Comparison of ENCODE assay signal across 10 cellular contexts in the genomic region with DNA sequence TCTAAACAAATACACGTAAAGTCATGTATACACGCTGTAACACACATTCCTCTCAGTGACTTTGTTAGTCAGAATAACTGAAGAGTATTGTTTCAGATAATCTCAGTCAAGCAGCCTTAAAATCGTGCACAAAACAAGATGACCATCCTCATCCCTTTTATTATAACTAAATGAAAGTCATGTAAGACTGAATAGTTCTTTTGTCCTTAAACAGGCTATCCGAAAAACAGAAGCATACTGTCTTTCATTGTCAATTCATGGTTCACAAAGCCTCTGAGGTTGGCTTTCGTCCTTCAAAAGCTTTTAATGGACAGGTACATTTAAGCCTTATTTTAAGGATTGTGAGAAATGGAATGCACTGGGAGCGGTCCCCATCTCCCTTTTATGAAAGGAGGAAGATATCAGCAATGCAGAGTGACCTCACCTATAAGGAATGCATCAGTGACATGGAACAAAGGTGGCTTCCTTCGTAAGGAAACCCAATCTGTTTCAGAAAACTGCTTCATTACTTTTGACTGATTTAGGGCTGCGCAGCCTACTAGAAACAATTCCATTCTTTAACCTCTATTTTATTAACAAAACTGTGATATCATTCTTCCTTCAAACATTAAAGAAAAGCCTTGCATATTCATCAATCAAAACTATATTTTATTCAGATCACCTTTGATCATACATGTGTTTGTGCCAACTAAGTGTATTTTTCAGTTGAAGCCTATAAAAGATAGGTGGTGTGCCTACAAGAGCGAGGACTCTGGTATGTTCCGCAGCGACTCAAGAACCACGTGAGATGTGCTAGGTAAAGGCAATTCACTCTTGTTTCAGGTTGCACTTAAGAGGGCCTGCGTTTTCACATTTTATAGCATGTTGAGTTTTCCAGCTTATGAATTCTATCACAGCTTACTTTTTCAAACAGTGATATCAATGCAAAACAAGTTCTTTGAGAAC. TPM values are rescaled to one million over a fixed set of nuclear protein-coding genes. Genes with fewer than 3 reads are reported as not detected.
DNase-seq lines count a peak whose midpoint lies in the region; ATAC-seq and TF ChIP-seq lines count a peak whose summit lies in the region.
"Had no signal": no experiment of that assay in that cellular context is flagged by ENCODE, and none has a peak within 500 bp of the region (broad histone marks: within the 10 kb centered on the region; RNA-seq: fewer than 3 reads in every experiment).

No MANE protein-coding gene starts in this region.

- H3K9me3 Mint-ChIP-seq in nephron: peaks cover 3% of the 10 kb centered on the region

- H3K27me3 ChIP-seq in RWPE2 (ENCODE audit: insufficient read depth, poor library complexity, severe bottlenecking): no peaks in the 10 kb centered on the region
- H3K27me3 ChIP-seq in aorta (ENCODE audit: control insufficient read depth in 1 of 2, insufficient read depth in 2 of 2, low read length in 1 of 2): no peaks in the 10 kb centered on the region

- 83 to 84% methylated on average over 13 of the region's 13 CpGs for WGBS in aorta, 2 donors

- intact Hi-C loops in aorta (cut with DNase I): no loop called here

- H3K4me3 ChIP-seq in RWPE2 (ENCODE audit: severe bottlenecking) (no peak overlapping the region), fibroblast of pulmonary artery (replicated peaks; ENCODE audit: low read depth, low read length) (no peak overlapping the region), aorta (ENCODE audit: low read length in 2 of 2) (no peak overlapping the region)
- H3K4me3 ChIP-seq: psoas muscle had no signal

- peak overlapping the region; percentile 87 for H3K27ac ChIP-seq in RWPE2 (ENCODE audit: poor library complexity, severe bottlenecking)
- no peak overlapping the region for H3K27ac ChIP-seq in aorta (ENCODE audit: low read depth in 1 of 2, low read length in 2 of 2)
- H3K27ac ChIP-seq: psoas muscle had no signal

- DNase-seq in EL: peak; percentile 56
- no peak for DNase-seq in RWPE2 (ENCODE audit: low spot score)
- peak; percentile 43 for DNase-seq in fibroblast of pulmonary artery (ENCODE audit: low read depth)
- no peak for DNase-seq in AML-193 (lab: John Stamatoyannopoulos, UW)
- DNase-seq in aorta: no peak
- DNase-seq: activated CD4-positive, alpha-beta T cell treated with anti-CD3 and anti-CD28 coated beads, Interleukin-2, amount 50 U/mL, for 4 hours; psoas muscle had no signal

- no peak for TF ChIP-seq CTCF in RWPE2 (IDR thresholded peaks at IDR 0.05; ENCODE audit: poor library complexity, severe bottlenecking)
- no peak for TF ChIP-seq CTCF in fibroblast of pulmonary artery (IDR thresholded peaks at IDR 0.05; ENCODE audit: low read length, missing control alignments)
- no peak for TF ChIP-seq CTCF in nephron (IDR thresholded peaks at IDR 0.05; ENCODE audit: unreplicated experiment in 3 of 3)

- ATAC-seq in RWPE2 (ENCODE audit: low read depth) (peak; percentile 47), aorta (ENCODE audit: low FRiP score) (no peak), GM21576 (IDR thresholded peaks at IDR 0.05; ENCODE audit: unreplicated experiment) (no peak), HG03520 (IDR thresholded peaks at IDR 0.05; ENCODE audit: unreplicated experiment) (no peak)
- ATAC-seq: psoas muscle had no signal

- H3K27me3 Mint-ChIP-seq in nephron (ENCODE audit: low read depth): no peaks in the 10 kb centered on the region

- peaks cover 62% of the 10 kb centered on the region for H3K4me1 Mint-ChIP-seq in nephron

- H3K9me3 ChIP-seq in RWPE2 (ENCODE audit: severe bottlenecking) (no peaks in the 10 kb centered on the region), aorta (ENCODE audit: control insufficient read depth, low read length) (no peaks in the 10 kb centered on the region)
- H3K9me3 ChIP-seq: psoas muscle had no signal

- peaks cover 14% of the 10 kb centered on the region for H3K36me3 Mint-ChIP-seq in nephron (ENCODE audit: low read depth)

- H3K36me3 ChIP-seq in RWPE2 (ENCODE audit: low read depth) (no peaks in the 10 kb centered on the region), aorta (ENCODE audit: control insufficient read depth in 1 of 2, insufficient read depth in 2 of 2, low read length in 1 of 2) (no peaks in the 10 kb centered on the region)

- peaks cover 72% of the 10 kb centered on the region for H3K4me1 ChIP-seq in RWPE2 (ENCODE audit: insufficient read depth, poor library complexity, severe bottlenecking)
- peaks cover 8 to 15% of the 10 kb centered on the region in 2 donors for H3K4me1 ChIP-seq in aorta (ENCODE audit: control insufficient read depth in 1 of 2, insufficient read depth in 2 of 2, low read length in 2 of 2)

- H3K4me3 Mint-ChIP-seq in nephron: no peak overlapping the region

- H3K27ac Mint-ChIP-seq in nephron: peak overlapping the region; percentile 56 to 91 (median 73)

RNA-seq across cellular contexts. Expression of gene SH3RF1, which starts 19.2 kb away (rescaled TPM):
- total RNA-seq in aorta: 10 to 100 TPM; 27.3 to 31.8 TPM
- polyA plus RNA-seq in aorta: 1 to 10 TPM; 7.6 to 8.8 TPM

Comparison
In these comparisons a context has a peak if more than half of its experiments do, and no peak if none do; other contexts are left out.
1. DNase-seq: peak in EL (single experiment) and fibroblast of pulmonary artery (single experiment); none in RWPE2 (single experiment), AML-193 (0 of 2) and aorta (0 of 2).